Comparison of ENCODE assay signal across 1 cellular context in genomic region chr17:30821751-30822723, GRCh38.
TF ChIP-seq lines count a peak whose summit lies in the region.

No MANE protein-coding gene starts in this region.

TF ChIP-seq in HEK293, 187 proteins besides CTCF, POLR2A, EP300 and RAD21 (continued from another document):
- no peak for TF ChIP-seq ZNF155 (tag by site-specific recombination; IDR thresholded peaks at IDR 0.05)
- TF ChIP-seq ZNF391 (tag by site-specific recombination; IDR thresholded peaks at IDR 0.05; ENCODE audit: borderline replicate concordance, low read depth) = no peak
- no peak for TF ChIP-seq ZNF660 (tag by site-specific recombination; IDR thresholded peaks at IDR 0.05)
- no peak for TF ChIP-seq ZNF558 (tag by site-specific recombination; IDR thresholded peaks at IDR 0.05)
- TF ChIP-seq ZNF37A (tag by site-specific recombination; IDR thresholded peaks at IDR 0.05) = no peak
- no peak for TF ChIP-seq ZNF426 (tag by site-specific recombination; IDR thresholded peaks at IDR 0.05)
- TF ChIP-seq, protein P1, sequence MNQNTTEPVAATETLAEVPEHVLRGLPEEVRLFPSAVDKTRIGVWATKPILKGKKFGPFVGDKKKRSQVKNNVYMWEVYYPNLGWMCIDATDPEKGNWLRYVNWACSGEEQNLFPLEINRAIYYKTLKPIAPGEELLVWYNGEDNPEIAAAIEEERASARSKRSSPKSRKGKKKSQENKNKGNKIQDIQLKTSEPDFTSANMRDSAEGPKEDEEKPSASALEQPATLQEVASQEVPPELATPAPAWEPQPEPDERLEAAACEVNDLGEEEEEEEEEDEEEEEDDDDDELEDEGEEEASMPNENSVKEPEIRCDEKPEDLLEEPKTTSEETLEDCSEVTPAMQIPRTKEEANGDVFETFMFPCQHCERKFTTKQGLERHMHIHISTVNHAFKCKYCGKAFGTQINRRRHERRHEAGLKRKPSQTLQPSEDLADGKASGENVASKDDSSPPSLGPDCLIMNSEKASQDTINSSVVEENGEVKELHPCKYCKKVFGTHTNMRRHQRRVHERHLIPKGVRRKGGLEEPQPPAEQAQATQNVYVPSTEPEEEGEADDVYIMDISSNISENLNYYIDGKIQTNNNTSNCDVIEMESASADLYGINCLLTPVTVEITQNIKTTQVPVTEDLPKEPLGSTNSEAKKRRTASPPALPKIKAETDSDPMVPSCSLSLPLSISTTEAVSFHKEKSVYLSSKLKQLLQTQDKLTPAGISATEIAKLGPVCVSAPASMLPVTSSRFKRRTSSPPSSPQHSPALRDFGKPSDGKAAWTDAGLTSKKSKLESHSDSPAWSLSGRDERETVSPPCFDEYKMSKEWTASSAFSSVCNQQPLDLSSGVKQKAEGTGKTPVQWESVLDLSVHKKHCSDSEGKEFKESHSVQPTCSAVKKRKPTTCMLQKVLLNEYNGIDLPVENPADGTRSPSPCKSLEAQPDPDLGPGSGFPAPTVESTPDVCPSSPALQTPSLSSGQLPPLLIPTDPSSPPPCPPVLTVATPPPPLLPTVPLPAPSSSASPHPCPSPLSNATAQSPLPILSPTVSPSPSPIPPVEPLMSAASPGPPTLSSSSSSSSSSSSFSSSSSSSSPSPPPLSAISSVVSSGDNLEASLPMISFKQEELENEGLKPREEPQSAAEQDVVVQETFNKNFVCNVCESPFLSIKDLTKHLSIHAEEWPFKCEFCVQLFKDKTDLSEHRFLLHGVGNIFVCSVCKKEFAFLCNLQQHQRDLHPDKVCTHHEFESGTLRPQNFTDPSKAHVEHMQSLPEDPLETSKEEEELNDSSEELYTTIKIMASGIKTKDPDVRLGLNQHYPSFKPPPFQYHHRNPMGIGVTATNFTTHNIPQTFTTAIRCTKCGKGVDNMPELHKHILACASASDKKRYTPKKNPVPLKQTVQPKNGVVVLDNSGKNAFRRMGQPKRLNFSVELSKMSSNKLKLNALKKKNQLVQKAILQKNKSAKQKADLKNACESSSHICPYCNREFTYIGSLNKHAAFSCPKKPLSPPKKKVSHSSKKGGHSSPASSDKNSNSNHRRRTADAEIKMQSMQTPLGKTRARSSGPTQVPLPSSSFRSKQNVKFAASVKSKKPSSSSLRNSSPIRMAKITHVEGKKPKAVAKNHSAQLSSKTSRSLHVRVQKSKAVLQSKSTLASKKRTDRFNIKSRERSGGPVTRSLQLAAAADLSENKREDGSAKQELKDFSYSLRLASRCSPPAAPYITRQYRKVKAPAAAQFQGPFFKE (tag by site-specific recombination; IDR thresholded peaks at IDR 0.05; ENCODE audit: borderline replicate concordance) = no peak
- no peak for TF ChIP-seq ZXDB (tag by site-specific recombination; IDR thresholded peaks at IDR 0.05)
- no peak for TF ChIP-seq SP3 (tag by site-specific recombination; IDR thresholded peaks at IDR 0.05)
- TF ChIP-seq PRDM6 (tag by site-specific recombination; IDR thresholded peaks at IDR 0.05) = peak; percentile 63; the same call in 1 of the 2 replicates
- no peak for TF ChIP-seq ZNF707 (tag by site-specific recombination; IDR thresholded peaks at IDR 0.05)
- TF ChIP-seq ZNF335 (tag by site-specific recombination; conservative IDR thresholded peaks at IDR 0.05) = 0 out of 2 replicates have a peak, but pooled peaks have one; percentile 40
- TF ChIP-seq ZNF341 (tag by site-specific recombination; IDR thresholded peaks at IDR 0.05; ENCODE audit: low read depth) = no peak
- TF ChIP-seq ZNF664 (tag by site-specific recombination; IDR thresholded peaks at IDR 0.05) = peak; percentile 97
- no peak for TF ChIP-seq ZBTB49 (tag by site-specific recombination; IDR thresholded peaks at IDR 0.05; ENCODE audit: low read depth)
- no peak for TF ChIP-seq ZNF184 (tag by site-specific recombination; IDR thresholded peaks at IDR 0.05)
- TF ChIP-seq KLF16 (tag by site-specific recombination; IDR thresholded peaks at IDR 0.05) = no peak
- TF ChIP-seq, protein P2, sequence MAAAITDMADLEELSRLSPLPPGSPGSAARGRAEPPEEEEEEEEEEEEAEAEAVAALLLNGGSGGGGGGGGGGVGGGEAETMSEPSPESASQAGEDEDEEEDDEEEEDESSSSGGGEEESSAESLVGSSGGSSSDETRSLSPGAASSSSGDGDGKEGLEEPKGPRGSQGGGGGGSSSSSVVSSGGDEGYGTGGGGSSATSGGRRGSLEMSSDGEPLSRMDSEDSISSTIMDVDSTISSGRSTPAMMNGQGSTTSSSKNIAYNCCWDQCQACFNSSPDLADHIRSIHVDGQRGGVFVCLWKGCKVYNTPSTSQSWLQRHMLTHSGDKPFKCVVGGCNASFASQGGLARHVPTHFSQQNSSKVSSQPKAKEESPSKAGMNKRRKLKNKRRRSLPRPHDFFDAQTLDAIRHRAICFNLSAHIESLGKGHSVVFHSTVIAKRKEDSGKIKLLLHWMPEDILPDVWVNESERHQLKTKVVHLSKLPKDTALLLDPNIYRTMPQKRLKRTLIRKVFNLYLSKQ (tag by site-specific recombination; IDR thresholded peaks at IDR 0.05; ENCODE audit: borderline replicate concordance) = no peak
- TF ChIP-seq TCF7L2 (IDR thresholded peaks at IDR 0.05; ENCODE audit: borderline replicate concordance, low read depth, low read length) = no peak
- TF ChIP-seq, protein P3, sequence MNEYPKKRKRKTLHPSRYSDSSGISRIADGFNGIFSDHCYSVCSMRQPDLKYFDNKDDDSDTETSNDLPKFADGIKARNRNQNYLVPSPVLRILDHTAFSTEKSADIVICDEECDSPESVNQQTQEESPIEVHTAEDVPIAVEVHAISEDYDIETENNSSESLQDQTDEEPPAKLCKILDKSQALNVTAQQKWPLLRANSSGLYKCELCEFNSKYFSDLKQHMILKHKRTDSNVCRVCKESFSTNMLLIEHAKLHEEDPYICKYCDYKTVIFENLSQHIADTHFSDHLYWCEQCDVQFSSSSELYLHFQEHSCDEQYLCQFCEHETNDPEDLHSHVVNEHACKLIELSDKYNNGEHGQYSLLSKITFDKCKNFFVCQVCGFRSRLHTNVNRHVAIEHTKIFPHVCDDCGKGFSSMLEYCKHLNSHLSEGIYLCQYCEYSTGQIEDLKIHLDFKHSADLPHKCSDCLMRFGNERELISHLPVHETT (tag by site-specific recombination; IDR thresholded peaks at IDR 0.05) = no peak
- 0 out of 2 replicates have a peak, but pooled peaks have one; percentile 6 for TF ChIP-seq EGR2 (tag by site-specific recombination; IDR thresholded peaks at IDR 0.05; ENCODE audit: low read depth)
- no peak for TF ChIP-seq GFI1B (tag by site-specific recombination; IDR thresholded peaks at IDR 0.05)
- peak; percentile 67; the same call in 1 of the 2 replicates for TF ChIP-seq FEZF1 (tag by site-specific recombination; IDR thresholded peaks at IDR 0.05)
